ENCODE assay signal across 8 cellular contexts in the genomic region with DNA sequence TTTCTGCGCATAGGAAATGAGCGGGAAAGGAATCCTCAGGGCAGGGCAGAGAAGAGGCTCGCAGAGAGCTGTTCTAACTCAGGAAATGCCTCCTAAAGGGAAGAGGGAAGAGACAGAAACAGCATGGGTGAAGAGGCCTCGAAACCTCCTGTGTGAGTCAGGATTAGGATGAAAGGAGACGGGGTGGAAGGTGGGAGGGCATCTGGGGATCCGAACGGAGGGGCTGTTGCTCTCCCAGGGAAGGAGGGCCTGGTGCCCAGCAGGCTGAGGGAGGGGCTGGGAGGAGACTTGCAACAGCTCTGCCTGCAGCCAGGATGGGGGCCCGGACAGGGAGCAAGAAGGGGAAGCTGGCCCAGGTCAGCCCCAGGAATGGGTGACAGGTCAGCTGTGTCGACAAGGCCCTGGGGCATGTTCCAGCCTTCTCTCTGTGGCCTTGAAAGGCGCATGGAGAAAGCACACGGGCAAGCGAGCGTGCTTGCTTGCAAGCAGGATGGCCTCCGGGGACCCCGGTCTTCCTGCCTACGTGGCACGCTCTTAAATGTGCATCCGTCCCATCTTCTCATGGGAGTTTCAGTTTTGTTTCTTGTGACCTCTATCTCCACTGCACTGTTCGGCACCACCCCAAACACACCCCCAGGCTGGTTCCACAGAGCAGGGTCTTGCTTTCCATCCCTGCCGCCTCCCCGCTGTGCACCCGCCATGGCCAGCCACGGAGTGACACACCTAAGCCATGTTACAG.
A peak's percentile ranks its signal among the peaks of the same experiment; 100 is the strongest.
DNase-seq lines count a peak whose midpoint lies in the region; ATAC-seq and TF ChIP-seq lines count a peak whose summit lies in the region.

No MANE protein-coding gene starts in this region.

- ATAC-seq in GM21390 (IDR thresholded peaks at IDR 0.05; ENCODE audit: unreplicated experiment) (peak; percentile 99), HG03460 (IDR thresholded peaks at IDR 0.05; ENCODE audit: unreplicated experiment) (peak; percentile 98)

- no peak for TF ChIP-seq CTCF in GM10266 (IDR thresholded peaks at IDR 0.05; ENCODE audit: control insufficient read depth, insufficient read depth, low read depth, missing control alignments)

- DNase-seq in GM10266 (ENCODE audit: extremely low spot score) (peak; percentile 76), iPS-NIHi7 (ENCODE audit: extremely low spot score) (peak; percentile 62), pons (ENCODE audit: low spot score) (no peak), NCI-H1436 treated with DMSO at 0.1 percent for 48 hours (lab: John Stamatoyannopoulos, UW) (no peak), NCI-H510A (lab: John Stamatoyannopoulos, UW) (no peak), NCI-H774 (lab: John Stamatoyannopoulos, UW) (no peak)

Comparison
In these comparisons a context has a peak if more than half of its experiments do, and no peak if none do; other contexts are left out.
1. DNase-seq: peak in GM10266 (single experiment) and iPS-NIHi7 (single experiment); none in pons (single experiment), NCI-H1436 treated with DMSO at 0.1 percent for 48 hours (single experiment), NCI-H510A (single experiment) and NCI-H774 (single experiment).